ENCODE assay signal across 29 cellular contexts in the genomic region with DNA sequence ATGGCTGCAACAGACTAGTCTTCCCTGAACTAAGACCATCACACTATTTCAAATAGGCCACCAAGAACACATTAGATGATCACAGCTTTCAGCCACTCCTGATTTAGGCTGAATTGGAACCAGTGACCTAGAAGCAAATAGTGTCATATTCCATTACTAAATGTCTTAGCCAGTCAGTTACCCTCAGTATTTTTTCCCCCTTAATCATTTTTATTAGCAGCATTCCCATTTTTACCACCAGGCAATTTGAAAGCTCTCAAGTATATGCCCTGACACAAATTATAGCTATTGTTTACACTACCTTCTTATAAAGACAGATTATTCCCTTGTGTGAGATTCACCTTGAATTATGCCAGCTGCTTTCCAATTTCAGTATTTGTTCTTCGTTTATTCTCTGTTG.
"Had no signal": no experiment of that assay in that cellular context is flagged by ENCODE, and none has a peak within 500 bp of the region (broad histone marks: within the 10 kb centered on the region; RNA-seq: fewer than 3 reads in every experiment).

No MANE protein-coding gene starts in this region.

- ATAC-seq: effector memory CD8-positive, alpha-beta T cell; heart right ventricle; left colon; left ventricle myocardium superior; lower lobe of right lung; naive thymus-derived CD8-positive, alpha-beta T cell; sciatic nerve; stimulated activated effector memory CD8-positive, alpha-beta T cell treated with anti-CD3 and anti-CD28 coated beads, Interleukin-12 subunit alpha, Interleukin-12 subunit beta, amount 100 ng/mL, for 72 hours had no signal

- H3K4me3 ChIP-seq: esophagus squamous epithelium, heart right ventricle, lower lobe of right lung, prostate gland, right atrium auricular region, smooth muscle cell, stomach, thyroid gland had no signal

- H3K9me3 ChIP-seq: lower lobe of right lung, prostate gland, right atrium auricular region, stomach, thyroid gland had no signal

- H3K4me1 ChIP-seq: esophagus squamous epithelium, heart right ventricle, lower lobe of right lung, prostate gland, right atrium auricular region, stomach had no signal

- H3K36me3 ChIP-seq: esophagus squamous epithelium, heart right ventricle, lower lobe of right lung, prostate gland, right atrium auricular region, stomach, thyroid gland had no signal

- H3K4me1 Mint-ChIP-seq: immature natural killer cell; naive thymus-derived CD8-positive, alpha-beta T cell; nephron progenitor cell; stimulated activated effector memory CD8-positive, alpha-beta T cell treated with anti-CD3 and anti-CD28 coated beads, Interleukin-12 subunit alpha, Interleukin-12 subunit beta, amount 100 ng/mL, for 72 hours had no signal

- DNase-seq: cortex of kidney; effector memory CD8-positive, alpha-beta T cell; erythroblast; esophagus squamous epithelium; foreskin melanocyte; glutamatergic neuron; heart right ventricle; hippocampal formation; immature natural killer cell; islet precursor cell; kidney glomerular epithelial cell; left colon; left ventricle myocardium superior; lower lobe of right lung; naive thymus-derived CD8-positive, alpha-beta T cell; nephron progenitor cell; nucleus accumbens; stimulated activated CD4-positive, alpha-beta T cell treated with anti-CD3 and anti-CD28 coated beads, Interleukin-12 subunit alpha, Interleukin-12 subunit beta, amount 100 ng/mL, for 4 hours; stimulated activated CD4-positive, alpha-beta T cell treated with anti-CD3 and anti-CD28 coated beads, Interleukin-2, amount 100 ng/mL, for 24 hours; stimulated activated CD4-positive, alpha-beta T cell treated with anti-CD3 and anti-CD28 coated beads, Interleukin-4, amount 100 ng/mL, for 24 hours; stimulated activated naive CD4-positive, alpha-beta T cell treated with Interleukin-2 at 50 U/mL for 16 hours; stomach; thyroid gland; trophoblast cell had no signal

- H3K27me3 Mint-ChIP-seq: effector memory CD8-positive, alpha-beta T cell; naive thymus-derived CD8-positive, alpha-beta T cell had no signal

- H3K4me2 ChIP-seq: smooth muscle cell had no signal

- H3K27ac Mint-ChIP-seq: effector memory CD8-positive, alpha-beta T cell; immature natural killer cell; naive thymus-derived CD8-positive, alpha-beta T cell; nephron progenitor cell; stimulated activated effector memory CD8-positive, alpha-beta T cell treated with anti-CD3 and anti-CD28 coated beads, Interleukin-12 subunit alpha, Interleukin-12 subunit beta, amount 100 ng/mL, for 72 hours had no signal

- H3K36me3 Mint-ChIP-seq: immature natural killer cell; naive thymus-derived CD8-positive, alpha-beta T cell; stimulated activated effector memory CD8-positive, alpha-beta T cell treated with anti-CD3 and anti-CD28 coated beads, Interleukin-12 subunit alpha, Interleukin-12 subunit beta, amount 100 ng/mL, for 72 hours had no signal

- H3K27ac ChIP-seq: esophagus squamous epithelium, heart right ventricle, lower lobe of right lung, prostate gland, right atrium auricular region, stomach, thyroid gland had no signal

- H3K27me3 ChIP-seq: esophagus squamous epithelium, heart right ventricle, right atrium auricular region, stomach, thyroid gland had no signal

- H3K9me3 Mint-ChIP-seq: nephron progenitor cell had no signal

- H3K4me3 Mint-ChIP-seq: effector memory CD8-positive, alpha-beta T cell; immature natural killer cell; naive thymus-derived CD8-positive, alpha-beta T cell; nephron progenitor cell; stimulated activated effector memory CD8-positive, alpha-beta T cell treated with anti-CD3 and anti-CD28 coated beads, Interleukin-12 subunit alpha, Interleukin-12 subunit beta, amount 100 ng/mL, for 72 hours had no signal
